ENCODE assay signal across 13 cellular contexts in genomic region chr20:39946053-39946810, GRCh38.
A peak's percentile ranks its signal among the peaks of the same experiment; 100 is the strongest.
DNase-seq lines count a peak whose midpoint lies in the region; ATAC-seq, FAIRE-seq and TF ChIP-seq lines count a peak whose summit lies in the region.
"Had no signal": no experiment of that assay in that cellular context is flagged by ENCODE, and none has a peak within 500 bp of the region (broad histone marks: within the 10 kb centered on the region; RNA-seq: fewer than 3 reads in every experiment).

No MANE protein-coding gene starts in this region.

- H3K4me3 ChIP-seq in astrocyte (ENCODE audit: insufficient read depth, low read depth, low read length) = no peak overlapping the region
- H3K4me3 ChIP-seq: K562 had no signal

- no peaks in the 10 kb centered on the region for H3K9me3 ChIP-seq in astrocyte (ENCODE audit: insufficient read depth, low read depth, low read length)
- H3K9me3 ChIP-seq: BE2C had no signal

- no peaks in the 10 kb centered on the region for H3K4me1 ChIP-seq in astrocyte (ENCODE audit: insufficient read depth, low read length)
- H3K4me1 ChIP-seq: BE2C had no signal

- peaks cover 18% of the 10 kb centered on the region for H3K4me1 Mint-ChIP-seq in astrocyte (ENCODE audit: low read depth, unreplicated experiment)

- H3K27ac ChIP-seq in astrocyte (ENCODE audit: low read depth, low read length) = no peak overlapping the region

- FAIRE-seq in astrocyte (lab: Jason Lieb, UNC) = no peak
- FAIRE-seq: K562 had no signal

- H3K27me3 ChIP-seq in astrocyte (ENCODE audit: insufficient read depth, low read length) = no peaks in the 10 kb centered on the region
- H3K27me3 ChIP-seq: BE2C had no signal

- H2AFZ ChIP-seq in astrocyte (ENCODE audit: low read depth, low read length) = no peak overlapping the region

- H4K20me1 ChIP-seq in astrocyte (ENCODE audit: insufficient read depth, low read length) = no peaks in the 10 kb centered on the region

- ATAC-seq in GM18867 (IDR thresholded peaks at IDR 0.05; ENCODE audit: unreplicated experiment) = peak; percentile 77
- ATAC-seq in GM21619 (IDR thresholded peaks at IDR 0.05; ENCODE audit: unreplicated experiment) = peak; percentile 56
- no peak for ATAC-seq in HG03045 (IDR thresholded peaks at IDR 0.05; ENCODE audit: unreplicated experiment)
- ATAC-seq: K562 had no signal

- H3K27me3 Mint-ChIP-seq in astrocyte (ENCODE audit: low read depth, unreplicated experiment) = no peaks in the 10 kb centered on the region

- no peak overlapping the region for H3K4me2 ChIP-seq in astrocyte (ENCODE audit: low read length)

- no peak for DNase-seq in astrocyte (ENCODE audit: low read depth)
- DNase-seq in T-helper 1 cell = no peak
- no peak for DNase-seq in NCI-H526 (lab: John Stamatoyannopoulos, UW)
- DNase-seq in glomerular visceral epithelial cell (ENCODE audit: extremely low spot score) = no peak
- DNase-seq: BE2C; CD4-positive, alpha-beta T cell; MV-4-11; NCI-H1436 treated with DMSO at 0.1 percent for 48 hours; NCI-H2081 had no signal

- H3K27ac Mint-ChIP-seq in astrocyte (ENCODE audit: unreplicated experiment) = peak overlapping the region; percentile 7
- H3K27ac Mint-ChIP-seq: CD4-positive, alpha-beta T cell had no signal

- no peak overlapping the region for H3K4me3 Mint-ChIP-seq in astrocyte (ENCODE audit: unreplicated experiment)
- H3K4me3 Mint-ChIP-seq: CD4-positive, alpha-beta T cell had no signal

- no peak overlapping the region for H3K9ac ChIP-seq in astrocyte (ENCODE audit: low read length)

- no peaks in the 10 kb centered on the region for H3K36me3 Mint-ChIP-seq in astrocyte (ENCODE audit: low read depth, unreplicated experiment)

- no peaks in the 10 kb centered on the region for H3K9me3 Mint-ChIP-seq in astrocyte (ENCODE audit: unreplicated experiment)
- H3K9me3 Mint-ChIP-seq: CD4-positive, alpha-beta T cell had no signal

- no peak for TF ChIP-seq CTCF in astrocyte (IDR thresholded peaks at IDR 0.05; ENCODE audit: insufficient read depth, low read depth, low read length)

- no peaks in the 10 kb centered on the region for H3K79me2 ChIP-seq in astrocyte (ENCODE audit: insufficient read depth, low read length)

- H3K36me3 ChIP-seq in astrocyte (ENCODE audit: insufficient read depth, low read length) = no peaks in the 10 kb centered on the region
- H3K36me3 ChIP-seq: BE2C had no signal
